In genomic region chr18:58091099-58091611, GRCh38 we compare ENCODE assay signal across 9 cellular contexts. TPM values are rescaled to one million over a fixed set of nuclear protein-coding genes. Genes with fewer than 3 reads are reported as not detected.
A peak's percentile ranks its signal among the peaks of the same experiment; 100 is the strongest.
DNase-seq lines count a peak whose midpoint lies in the region; ATAC-seq and TF ChIP-seq lines count a peak whose summit lies in the region.
"Had no signal": no experiment of that assay in that cellular context is flagged by ENCODE, and none has a peak within 500 bp of the region (broad histone marks: within the 10 kb centered on the region; RNA-seq: fewer than 3 reads in every experiment).

No MANE protein-coding gene starts in this region.

- H4K20me1 ChIP-seq in HCT116 (ENCODE audit: insufficient read depth), result no peaks in the 10 kb centered on the region

- RAD21 ChIA-PET in HCT116 (lab: Charles Lee; ENCODE audit: low non-redundant PET in 1 of 2, low total read pairs in 2 of 2, uncharacterized antibody in 2 of 2, unreplicated experiment in 2 of 2), result no interaction called here

- H3K9ac ChIP-seq in HCT116 (ENCODE audit: low read length), result no peak overlapping the region

- CTCF ChIA-PET in HCT116 (lab: Charles Lee), result no interaction called here

- peaks cover 12 to 14% of the 10 kb centered on the region in 2 experiments for H3K4me1 ChIP-seq in HCT116 (ENCODE audit: control insufficient read depth in 1 of 2, insufficient read depth in 2 of 2, low read length in 2 of 2)
- H3K4me1 ChIP-seq in gastroesophageal sphincter, result no peaks in the 10 kb centered on the region

- peak overlapping the region; percentile 38 for H3K4me2 ChIP-seq in HCT116 (ENCODE audit: low read length)

- TF ChIP-seq RAD21 in HCT116 (IDR thresholded peaks at IDR 0.05; ENCODE audit: low read depth), result 0 out of 2 replicates have a peak, but pooled peaks have one; percentile 13

- no TSS peak for BruUV-seq in HCT116 (replicated peaks; lab: Mats Ljungman, UMichigan)

- H3K27ac ChIP-seq in HCT116 (ENCODE audit: low read depth, low read length), result peak overlapping the region; percentile 36
- no peak overlapping the region for H3K27ac ChIP-seq in gastroesophageal sphincter

- no peaks in the 10 kb centered on the region for H3K9me2 ChIP-seq in HCT116 (ENCODE audit: insufficient read depth)

- TF ChIP-seq CTCF in HCT116 (IDR thresholded peaks at IDR 0.05 in 2 of 3, conservative IDR thresholded peaks at IDR 0.05 in 1 of 3; ENCODE audit: borderline replicate concordance in 1 of 3, insufficient read depth in 1 of 3, low read depth in 2 of 3, low read length in 2 of 3), result no peak
- TF ChIP-seq CTCF in gastroesophageal sphincter (IDR thresholded peaks at IDR 0.05), result no peak

- H3K9me3 ChIP-seq in HCT116 (ENCODE audit: control insufficient read depth in 1 of 2, insufficient read depth in 1 of 2, low read depth in 1 of 2, low read length in 2 of 2) (no peaks in the 10 kb centered on the region), gastroesophageal sphincter (peaks cover 0 to 6% (median 0%) of the 10 kb centered on the region in 3 donors)

- H3K27me3 ChIP-seq in HCT116 (ENCODE audit: insufficient read depth, low read length) (no peaks in the 10 kb centered on the region), gastroesophageal sphincter (no peaks in the 10 kb centered on the region)

- intact Hi-C loops in HCT116 (cut with micrococcal nuclease) (no loop called here), head of caudate nucleus (cut with DNase I) (no loop called here)

- no peaks in the 10 kb centered on the region for H3K79me2 ChIP-seq in HCT116 (ENCODE audit: insufficient read depth, low read length)

- TF ChIP-seq EP300 in gastroesophageal sphincter (IDR thresholded peaks at IDR 0.05), result no peak

- peak; percentile 79 for ATAC-seq in GM18870 (IDR thresholded peaks at IDR 0.05; ENCODE audit: unreplicated experiment)
- peak; percentile 90 for ATAC-seq in HCT116
- no peak for ATAC-seq in gastroesophageal sphincter

- H3K36me3 ChIP-seq in HCT116 (ENCODE audit: control insufficient read depth in 1 of 2, insufficient read depth in 2 of 2, low read length in 2 of 2), result no peaks in the 10 kb centered on the region
- H3K36me3 ChIP-seq in gastroesophageal sphincter, result peaks cover 0 to 4% of the 10 kb centered on the region in 2 donors

- TF ChIP-seq POLR2A in HCT116 (IDR thresholded peaks at IDR 0.05; ENCODE audit: borderline replicate concordance, extremely low read depth, insufficient read depth, insufficient read length) (no peak), gastroesophageal sphincter (IDR thresholded peaks at IDR 0.05) (no peak)

- WGBS in gastroesophageal sphincter (ENCODE audit: low coverage in 1 of 2), 2 donors, result 80% methylated on average over 2 of the region's 2 CpGs; no CpG with 5 or more reads in 1 of the 2 donors

- H2AFZ ChIP-seq in HCT116 (ENCODE audit: low read depth, low read length, poor library complexity, severe bottlenecking), result no peak overlapping the region

- POLR2A ChIA-PET in HCT116 (lab: Charles Lee), result no interaction called here

- DNase-seq in HCT116 (ENCODE audit: low read depth, low spot score) (peak; percentile 4), NCI-H2029 treated with DMSO at 0.1 percent for 48 hours (lab: John Stamatoyannopoulos, UW) (peak; percentile 50), mucosa of gallbladder (ENCODE audit: low spot score) (peak; percentile 63), head of caudate nucleus (no peak), NCI-H187 treated with DMSO at 0.1 percent for 48 hours (lab: John Stamatoyannopoulos, UW) (no peak)
- no peak for DNase-seq in activated CD4-positive, alpha-beta T cell treated with anti-CD3 and anti-CD28 coated beads, Interleukin-2, amount 50 U/mL, for 4 hours
- DNase-seq: OCI-M1 had no signal

- H3K4me3 ChIP-seq in HCT116 (replicated peaks in 1 of 2; ENCODE audit: low read depth in 1 of 2, low read length in 2 of 2) (no peak overlapping the region), gastroesophageal sphincter (no peak overlapping the region)

TF ChIP-seq in HCT116, 20 proteins besides CTCF, POLR2A, EP300 and RAD21:
- 0 out of 2 replicates have a peak, but pooled peaks have one; percentile 50 for TF ChIP-seq CBX3 (IDR thresholded peaks at IDR 0.05; ENCODE audit: low read depth)
- no peak for TF ChIP-seq EGR1 (IDR thresholded peaks at IDR 0.05; ENCODE audit: low read depth)
- no peak for TF ChIP-seq EZH2phosphoT487 (IDR thresholded peaks at IDR 0.05; ENCODE audit: borderline replicate concordance)
- peak; percentile 74 for TF ChIP-seq JUND (IDR thresholded peaks at IDR 0.05)
- peak; percentile 62; the same call in 1 of the 2 replicates for TF ChIP-seq FOSL1 (IDR thresholded peaks at IDR 0.05; ENCODE audit: low read depth)
- 0 out of 2 replicates have a peak, but pooled peaks have one; percentile 22 for TF ChIP-seq MAX (IDR thresholded peaks at IDR 0.05)
- no peak for TF ChIP-seq ZBTB33 (IDR thresholded peaks at IDR 0.05; ENCODE audit: extremely low read depth, insufficient replicate concordance, low read length)
- TF ChIP-seq REST (IDR thresholded peaks at IDR 0.05; ENCODE audit: low read depth), result no peak
- peak; percentile 36 for TF ChIP-seq TCF7L2 (IDR thresholded peaks at IDR 0.05; ENCODE audit: borderline replicate concordance, extremely low read depth, insufficient read depth, insufficient read length)
- no peak for TF ChIP-seq ELF1 (IDR thresholded peaks at IDR 0.05; ENCODE audit: borderline replicate concordance, low read depth)
- TF ChIP-seq SP1 (IDR thresholded peaks at IDR 0.05; ENCODE audit: low read depth), result peak; percentile 40; the same call in 1 of the 2 replicates

RNA-seq across cellular contexts. Expression of gene NEDD4L, which starts 47.1 kb away (rescaled TPM):
- 41.5 TPM for total RNA-seq in HCT116 (2021; ENCODE audit: unreplicated experiment)
- polyA plus RNA-seq in HCT116 (2012), result 36.1 and 48.4 TPM in 2 replicates
- total RNA-seq in mucosa of gallbladder, result 99.5 TPM
- total RNA-seq in gastroesophageal sphincter, result 10 to 100 TPM; 37.0 to 50.9 (median 43.0) TPM

Comparison
In these comparisons a context has a peak if more than half of its experiments do, and no peak if none do; other contexts are left out.
1. DNase-seq: peak in HCT116 (single experiment), NCI-H2029 treated with DMSO at 0.1 percent for 48 hours (single experiment) and mucosa of gallbladder (single experiment); none in head of caudate nucleus (0 of 42), NCI-H187 treated with DMSO at 0.1 percent for 48 hours (single experiment) and activated CD4-positive, alpha-beta T cell treated with anti-CD3 and anti-CD28 coated beads, Interleukin-2, amount 50 U/mL, for 4 hours (0 of 2).